ENCODE assay signal across 17 cellular contexts in the genomic region with DNA sequence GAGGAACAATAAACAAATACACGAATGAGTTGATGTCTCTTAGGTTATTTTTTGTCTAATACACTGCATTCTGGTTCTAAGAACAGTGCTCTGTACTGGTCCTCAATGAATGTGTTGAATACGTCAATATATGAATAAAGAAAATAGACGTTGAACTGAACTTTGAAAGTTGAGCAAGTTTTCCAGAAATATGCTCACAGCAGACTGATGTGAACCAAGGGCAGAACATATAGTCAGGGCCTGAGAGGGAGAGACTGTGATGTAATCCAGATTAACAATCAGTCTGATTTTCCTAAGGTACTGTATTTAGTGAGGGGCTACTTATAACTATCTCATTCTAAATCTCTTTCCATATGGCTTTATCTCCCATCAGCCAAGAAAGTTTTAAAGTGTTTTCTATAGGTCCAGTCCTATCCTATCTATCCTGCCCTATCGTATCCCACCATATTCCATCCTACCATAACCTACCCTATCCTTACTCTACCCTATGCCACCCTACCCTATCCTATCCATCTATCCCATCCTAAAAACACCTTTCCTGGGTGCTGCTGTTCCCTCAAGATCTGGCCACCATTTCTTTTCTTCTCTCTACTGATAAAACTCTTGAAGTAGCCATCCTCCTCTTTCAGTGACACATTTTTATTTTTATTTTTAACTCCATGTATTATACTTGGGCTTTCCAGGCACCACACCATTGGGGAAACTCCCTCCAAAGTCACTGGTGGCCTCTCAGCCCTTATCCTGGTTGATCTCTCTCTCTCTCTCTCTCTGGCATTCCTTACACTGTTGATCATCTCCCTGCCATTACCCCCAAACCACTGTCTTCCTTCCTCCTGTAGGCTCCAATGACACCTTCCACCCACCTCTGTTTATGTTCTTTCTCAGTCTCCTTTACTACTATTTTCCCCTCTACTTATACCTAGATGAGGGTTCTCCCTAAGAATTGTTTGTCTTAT.
"Had no signal": no experiment of that assay in that cellular context is flagged by ENCODE, and none has a peak within 500 bp of the region (broad histone marks: within the 10 kb centered on the region; RNA-seq: fewer than 3 reads in every experiment).

No MANE protein-coding gene starts in this region.

- H3K27ac ChIP-seq: body of pancreas, esophagus squamous epithelium, neutrophil, parathyroid adenoma, spleen, thoracic aorta, upper lobe of left lung had no signal

- ATAC-seq: activated CD8-positive, alpha-beta T cell treated with anti-CD3 and anti-CD28 coated beads for 36 hours; body of pancreas; effector memory CD8-positive, alpha-beta T cell; left ventricle myocardium superior; naive thymus-derived CD8-positive, alpha-beta T cell; stimulated activated memory B cell treated with anti-CD40 and anti-IgM and Interleukin-4, amounts not matched to agents 10 μg/mL and 1 μg/mL and 100 μg/mL, for 72 hours had no signal

- H3K27me3 ChIP-seq: body of pancreas, esophagus squamous epithelium, neutrophil, spleen, upper lobe of left lung had no signal

- H3K4me1 ChIP-seq: esophagus squamous epithelium, parathyroid adenoma, spleen, upper lobe of left lung had no signal

- H2AFZ ChIP-seq: parathyroid adenoma had no signal

- H3K36me3 ChIP-seq: esophagus squamous epithelium, neutrophil, spleen, thoracic aorta, upper lobe of left lung had no signal

- H3K79me2 ChIP-seq: parathyroid adenoma had no signal

- DNase-seq: activated CD4-positive, alpha-beta T cell treated with anti-CD3 and anti-CD28 coated beads, Interleukin-2, amount 10 ng/mL, durations not matched to agents 24 days and 14 days; activated CD8-positive, alpha-beta T cell treated with anti-CD3 and anti-CD28 coated beads for 36 hours; activated naive CD4-positive, alpha-beta T cell treated with Interleukin-2 at 50 U/mL for 16 hours; activated T-cell treated with anti-CD3 and anti-CD28 coated beads, Interleukin-2, amount 50 U/mL, for 1 hour; body of pancreas; effector memory CD8-positive, alpha-beta T cell; esophagus squamous epithelium; left ventricle myocardium superior; naive thymus-derived CD8-positive, alpha-beta T cell; spleen; stimulated activated CD4-positive, alpha-beta T cell treated with anti-CD3 and anti-CD28 coated beads, Interleukin-4, amount 100 ng/mL, for 4 hours; T1000; upper lobe of left lung had no signal

- H3K9me3 ChIP-seq: body of pancreas, esophagus squamous epithelium, neutrophil, spleen, thoracic aorta, upper lobe of left lung had no signal

- H3K4me3 ChIP-seq: body of pancreas, esophagus squamous epithelium, spleen, thoracic aorta, upper lobe of left lung had no signal
